In the genomic region with DNA sequence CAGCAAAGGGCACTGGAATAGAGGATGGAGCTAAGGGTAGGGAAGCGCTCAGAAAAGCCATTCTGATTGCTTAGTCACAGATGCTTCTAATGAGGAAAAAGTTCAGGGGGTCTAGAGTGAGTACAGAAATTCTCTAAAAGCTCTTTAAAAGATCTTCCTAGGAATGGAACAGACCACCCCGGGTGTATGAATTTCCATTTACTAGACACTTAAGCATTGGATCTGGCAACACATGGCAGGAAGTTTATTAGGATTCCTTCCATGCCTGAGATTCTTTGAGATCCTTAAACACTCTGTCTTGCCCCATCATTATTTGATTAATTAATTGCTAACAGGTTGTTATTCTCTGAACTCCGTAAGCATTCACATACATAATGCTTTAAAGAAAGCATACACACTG, we compare ENCODE assay signal across 23 cellular contexts. TPM values are rescaled to one million over a fixed set of nuclear protein-coding genes. Genes with fewer than 3 reads are reported as not detected.
DNase-seq lines count a peak whose midpoint lies in the region; ATAC-seq, FAIRE-seq and TF ChIP-seq lines count a peak whose summit lies in the region.
"Had no signal": no experiment of that assay in that cellular context is flagged by ENCODE, and none has a peak within 500 bp of the region (broad histone marks: within the 10 kb centered on the region; RNA-seq: fewer than 3 reads in every experiment).

No MANE protein-coding gene starts in this region.

- H3K4me3 ChIP-seq in H1 (ENCODE audit: extremely low read depth in 1 of 4, insufficient read depth in 2 of 4, low read depth in 3 of 4, low read length in 4 of 4) (no peak overlapping the region), neuronal stem cell (ENCODE audit: low read length in 2 of 2) (no peak overlapping the region), smooth muscle cell (no peak overlapping the region)
- H3K4me3 ChIP-seq: adrenal gland, BLaER1, suprapubic skin had no signal

- H4K20me1 ChIP-seq in H1 (replicated peaks in 1 of 2; ENCODE audit: control insufficient read depth in 1 of 2, insufficient read depth in 2 of 2, low read length in 2 of 2) (no peaks in the 10 kb centered on the region), smooth muscle cell (ENCODE audit: low read depth) (no peaks in the 10 kb centered on the region)
- H4K20me1 ChIP-seq: BLaER1 had no signal

- H4K5ac ChIP-seq in H1 (ENCODE audit: insufficient read length, low read depth, low read length): no peak overlapping the region

- H4K91ac ChIP-seq in H1 (replicated peaks; ENCODE audit: insufficient read length, low read length): no peak overlapping the region
- no peak overlapping the region for H4K91ac ChIP-seq in neuronal stem cell (ENCODE audit: low read depth, low read length, poor library complexity)

- H2AK5ac ChIP-seq in H1 (ENCODE audit: low read depth, low read length) (no peak overlapping the region), neuronal stem cell (ENCODE audit: low read depth, low read length) (no peak overlapping the region)

- no peak for FAIRE-seq in H1 (lab: Jason Lieb, UNC)

- H2BK20ac ChIP-seq in H1 (ENCODE audit: low read length): 0 out of 2 replicates have a peak overlapping the region, but pooled peaks have one; percentile 0

- H3K23ac ChIP-seq in H1 (ENCODE audit: insufficient read length) (no peak overlapping the region), neuronal stem cell (ENCODE audit: low read depth, low read length, poor library complexity) (no peak overlapping the region)

- H2BK5ac ChIP-seq in H1 (ENCODE audit: low read depth, low read length) (no peak overlapping the region), neuronal stem cell (ENCODE audit: low read length) (no peak overlapping the region)

- H3K56ac ChIP-seq in H1 (replicated peaks; ENCODE audit: insufficient read length, low read depth, low read length): no peak overlapping the region

- H2BK120ac ChIP-seq in H1 (replicated peaks; ENCODE audit: low read depth, low read length): no peak overlapping the region
- H2BK120ac ChIP-seq in neuronal stem cell (ENCODE audit: low read depth, low read length): no peak overlapping the region

- H3F3A ChIP-seq in smooth muscle cell (ENCODE audit: low read depth): no peaks in the 10 kb centered on the region

- no peak for TF ChIP-seq POLR2A in H1 (IDR thresholded peaks at IDR 0.05; ENCODE audit: control extremely low read depth in 1 of 2, low read depth in 2 of 2, low read length in 2 of 2)

- H3K23me2 ChIP-seq in H1 (ENCODE audit: low read depth, low read length): no peaks in the 10 kb centered on the region

- no peak overlapping the region for H3K4me2 ChIP-seq in H1 (ENCODE audit: insufficient read depth in 1 of 2, low read depth in 2 of 2, low read length in 2 of 2)
- no peak overlapping the region for H3K4me2 ChIP-seq in neuronal stem cell (ENCODE audit: insufficient read depth, low read length, poor library complexity, severe bottlenecking)
- no peak overlapping the region for H3K4me2 ChIP-seq in smooth muscle cell
- H3K4me2 ChIP-seq: BLaER1 had no signal

- no peak overlapping the region for H2BK12ac ChIP-seq in H1 (ENCODE audit: low read depth, low read length)
- H2BK12ac ChIP-seq in neuronal stem cell (ENCODE audit: low read length): no peak overlapping the region

- H3K18ac ChIP-seq in H1 (ENCODE audit: extremely low read depth, low read length) (no peak overlapping the region), neuronal stem cell (ENCODE audit: low read length) (no peak overlapping the region)

- H3K79me2 ChIP-seq in H1 (ENCODE audit: control insufficient read depth in 1 of 2, insufficient read depth in 2 of 2, low read length in 2 of 2) (no peaks in the 10 kb centered on the region), smooth muscle cell (ENCODE audit: low read depth) (no peaks in the 10 kb centered on the region)

- H2BK15ac ChIP-seq in H1 (ENCODE audit: low read length) (no peak overlapping the region), neuronal stem cell (ENCODE audit: low read length) (no peak overlapping the region)

- H3K14ac ChIP-seq in H1 (ENCODE audit: insufficient read length) (no peak overlapping the region), neuronal stem cell (ENCODE audit: low read length) (no peak overlapping the region)

- POLR2A ChIA-PET in H1 (lab: Charles Lee; ENCODE audit: partially characterized antibody): no interaction called here

- WGBS in H1 (ENCODE audit: extremely low coverage in 1 of 2, insufficient coverage in 1 of 2, insufficient read length in 1 of 2, insufficient replicate concordance in 2 of 2, low coverage in 1 of 2, low lambda C conversion rate in 2 of 2, missing lambda C conversion rate in 1 of 2), 2 experiments: 77% methylated on average over 3 of the region's 3 CpGs; no CpG with 5 or more reads in 1 of the 2 experiments
- no CpG with 5 or more reads among the region's 3 CpGs for WGBS in neuronal stem cell (ENCODE audit: extremely low coverage in 2 of 2, insufficient read length in 2 of 2, insufficient replicate concordance in 1 of 2), 2 donors
- whole genome bisulfite sequencing in smooth muscle cell (ENCODE audit: low lambda C conversion rate): 47% methylated on average over 3 of the region's 3 CpGs

- H3K4ac ChIP-seq in H1 (replicated peaks; ENCODE audit: insufficient read length, low read depth, low read length): no peak overlapping the region
- H3K4ac ChIP-seq in neuronal stem cell (ENCODE audit: low read length): no peak overlapping the region

- H2AFZ ChIP-seq in H1 (ENCODE audit: low read length) (peak overlapping the region; percentile 67; the same call in 1 of the 2 replicates), neuronal stem cell (ENCODE audit: low read length) (no peak overlapping the region), smooth muscle cell (ENCODE audit: low read depth) (no peak overlapping the region)

- no peaks in the 10 kb centered on the region for H3K27me3 ChIP-seq in H1 (replicated peaks in 1 of 4; ENCODE audit: control insufficient read depth in 3 of 4, extremely low read depth in 1 of 4, insufficient read depth in 3 of 4, low read length in 3 of 4)
- H3K27me3 ChIP-seq in neuronal stem cell (ENCODE audit: control insufficient read depth in 3 of 3, insufficient read depth in 3 of 3, low read depth in 1 of 3, low read length in 3 of 3): no peaks in the 10 kb centered on the region
- no peaks in the 10 kb centered on the region for H3K27me3 ChIP-seq in smooth muscle cell (ENCODE audit: low read depth)
- H3K27me3 ChIP-seq: adrenal gland, BLaER1 had no signal

- no peaks in the 10 kb centered on the region for H3K79me1 ChIP-seq in H1 (ENCODE audit: low read depth, low read length)
- H3K79me1 ChIP-seq in neuronal stem cell (ENCODE audit: low read depth, low read length): no peaks in the 10 kb centered on the region

- H3K36me3 ChIP-seq in H1 (ENCODE audit: control insufficient read depth in 2 of 4, insufficient read depth in 4 of 4, low read length in 3 of 4) (no peaks in the 10 kb centered on the region), neuronal stem cell (replicated peaks in 1 of 2; ENCODE audit: control insufficient read depth in 2 of 2, insufficient read depth in 2 of 2, low read length in 2 of 2) (no peaks in the 10 kb centered on the region), smooth muscle cell (ENCODE audit: low read depth) (no peaks in the 10 kb centered on the region)
- H3K36me3 ChIP-seq: adrenal gland, BLaER1, suprapubic skin had no signal

- H3K4me1 ChIP-seq in H1 (replicated peaks in 1 of 4; ENCODE audit: control insufficient read depth in 3 of 4, insufficient read depth in 4 of 4, low read length in 3 of 4) (no peaks in the 10 kb centered on the region), neuronal stem cell (ENCODE audit: control insufficient read depth in 2 of 2, insufficient read depth in 1 of 2, low read depth in 1 of 2, low read length in 2 of 2) (peaks cover 0 to 2% of the 10 kb centered on the region in 2 donors), smooth muscle cell (ENCODE audit: low read depth) (no peaks in the 10 kb centered on the region)
- H3K4me1 ChIP-seq: adrenal gland, BLaER1, suprapubic skin had no signal

- DNase-seq in AG20443 (ENCODE audit: low spot score): peak; percentile 44
- peak; percentile 13 for DNase-seq in HCEC 1CT
- no peak for DNase-seq in H1 (ENCODE audit: low read depth in 1 of 2, low spot score in 2 of 2)
- DNase-seq in neuronal stem cell (ENCODE audit: low spot score): no peak
- no peak for DNase-seq in left lobe of liver (ENCODE audit: low spot score)
- no peak for DNase-seq in DMS153 treated with DMSO at 0.1 percent for 48 hours (lab: John Stamatoyannopoulos, UW; ENCODE audit: unreplicated experiment)
- no peak for DNase-seq in smooth muscle cell (lab: John Stamatoyannopoulos, UW; ENCODE audit: unreplicated experiment)
- DNase-seq: activated CD4-positive, CD25-positive, alpha-beta regulatory T cell treated with anti-CD3 and anti-CD28 coated beads, Interleukin-2, amount 50 U/mL, for 72 hours; activated CD8-positive, alpha-beta memory T cell treated with anti-CD3 and anti-CD28 coated beads, Interleukin-2, amount 10 ng/mL, durations not matched to agents 7 days and 5 days; adrenal gland; cerebellar nuclear complex; effector memory CD4-positive, alpha-beta T cell; hippocampal formation; NCI-H1092; NCI-H2081; NCI-H524 treated with DMSO at 0.1 percent for 48 hours; SIG-M5; stimulated activated CD4-positive, alpha-beta T cell treated with anti-CD3 and anti-CD28 coated beads, Interleukin-4, amount 100 ng/mL, for 1 hour had no signal

- TF ChIP-seq EP300 in H1 (IDR thresholded peaks at IDR 0.05; ENCODE audit: borderline replicate concordance in 1 of 2, low read depth in 2 of 2, low read length in 2 of 2): no peak

- TF ChIP-seq CTCF in H1 (IDR thresholded peaks at IDR 0.05; ENCODE audit: control extremely low read depth in 1 of 3, insufficient read depth in 1 of 3, low read depth in 1 of 3, low read length in 3 of 3): no peak
- no peak for TF ChIP-seq CTCF in smooth muscle cell (IDR thresholded peaks at IDR 0.05; ENCODE audit: borderline replicate concordance, insufficient read depth, poor library complexity, severe bottlenecking)

- TF ChIP-seq RAD21 in H1 (IDR thresholded peaks at IDR 0.05 in 1 of 2, conservative IDR thresholded peaks at IDR 0.05 in 1 of 2; ENCODE audit: low read depth in 2 of 2, low read length in 2 of 2): no peak

- no peak overlapping the region for H3K27ac ChIP-seq in H1 (ENCODE audit: low read depth, low read length)
- H3K27ac ChIP-seq in neuronal stem cell (replicated peaks; ENCODE audit: low read length): peak overlapping the region; percentile 38
- no peak overlapping the region for H3K27ac ChIP-seq in smooth muscle cell (ENCODE audit: low read depth)
- H3K27ac ChIP-seq: adrenal gland, BLaER1, suprapubic skin had no signal

- H3K9me3 ChIP-seq in H1 (ENCODE audit: insufficient read depth in 2 of 2, low read depth in 1 of 2, low read length in 1 of 2) (no peaks in the 10 kb centered on the region), neuronal stem cell (replicated peaks in 1 of 2; ENCODE audit: control insufficient read depth in 2 of 2, insufficient read depth in 1 of 2, low read depth in 1 of 2, low read length in 2 of 2) (no peaks in the 10 kb centered on the region), smooth muscle cell (replicated peaks; ENCODE audit: low read depth) (no peaks in the 10 kb centered on the region)
- H3K9me3 ChIP-seq: adrenal gland, BLaER1, suprapubic skin had no signal

- H4K8ac ChIP-seq in H1 (ENCODE audit: extremely low read depth, insufficient read depth, low read length) (no peak overlapping the region), neuronal stem cell (ENCODE audit: low read depth, low read length) (no peak overlapping the region)

- CTCF ChIA-PET in H1 (lab: Charles Lee; ENCODE audit: partially characterized antibody): interaction anchor here (0.9 to 1.1 kb wide), 2 partner anchors 38 to 44 kb away, joined by 3 read pairs; no protein-coding TSS in a partner anchor

- ATAC-seq in left lobe of liver (no peak), HG02610 (IDR thresholded peaks at IDR 0.05; ENCODE audit: unreplicated experiment) (no peak)
- ATAC-seq: activated CD8-positive, alpha-beta memory T cell treated with anti-CD3 and anti-CD28 coated beads, Interleukin-2, amount 10 ng/mL, durations not matched to agents 7 days and 5 days had no signal

- no peak overlapping the region for H3K9ac ChIP-seq in H1 (replicated peaks in 1 of 4; ENCODE audit: extremely low read depth in 1 of 4, low read depth in 3 of 4, low read length in 3 of 4)
- no peak overlapping the region for H3K9ac ChIP-seq in neuronal stem cell (ENCODE audit: low read depth, low read length, poor library complexity)
- no peak overlapping the region for H3K9ac ChIP-seq in smooth muscle cell (ENCODE audit: low read depth)
- H3K9ac ChIP-seq: BLaER1 had no signal

RNA-seq across cellular contexts. Expression of a gene that starts 8.5 kb away (rescaled TPM):
- total RNA-seq in H1 (2021; fragmentation: NEBNext Ultra II Directional; extraction: Animal tissue kit (Norgen Biotek cat#: 25700)): not detected in 2 replicates
- polyA plus RNA-seq in H1 (2011; rRNA removed) (not detected in 2 replicates), smooth muscle cell (not detected in 2 replicates)
- not detected for polyA plus RNA-seq in H1 (2011; cell fraction: cytosol; rRNA removed)
- not detected for polyA plus RNA-seq in H1 (2011; cell fraction: nucleus; rRNA removed)
- polyA plus RNA-seq in H1 (2012, experiment 1 of 2): not detected in 4 replicates
- polyA plus RNA-seq in H1 (2012, experiment 2 of 2): not detected
- not detected for polyA plus RNA-seq in H1 (2013, experiment 1 of 2)
- polyA plus RNA-seq in H1 (2013, experiment 2 of 2): not detected
- not detected in 2 replicates for polyA minus RNA-seq in H1 (2011; rRNA and poly(A)+ RNA removed)
- not detected for polyA minus RNA-seq in H1 (2011; cell fraction: cytosol; rRNA and poly(A)+ RNA removed)
- polyA minus RNA-seq in H1 (2011; cell fraction: nucleus; rRNA and poly(A)+ RNA removed): not detected
- not detected for polyA plus RNA-seq in neuronal stem cell (2013, experiment 1 of 2)
- polyA plus RNA-seq in neuronal stem cell (2013, experiment 2 of 2): not detected
- total RNA-seq in left lobe of liver (not detected), smooth muscle cell (not detected in 2 replicates)
- total RNA-seq: activated CD8-positive, alpha-beta memory T cell treated with anti-CD3 and anti-CD28 coated beads, Interleukin-2, amount 10 ng/mL, durations not matched to agents 7 days and 5 days; adrenal gland; mononuclear cell; omental fat pad had no signal
- polyA plus RNA-seq: adrenal gland had no signal

RNA-seq across cellular contexts. Expression of a gene that starts 18.6 kb away (rescaled TPM):
- total RNA-seq in H1 (2021; fragmentation: NEBNext Ultra II Directional; extraction: Animal tissue kit (Norgen Biotek cat#: 25700)): not detected in 2 replicates
- polyA plus RNA-seq in H1 (2011; rRNA removed): not detected in 2 replicates
- polyA plus RNA-seq in H1 (2011; cell fraction: cytosol; rRNA removed): not detected
- polyA plus RNA-seq in H1 (2011; cell fraction: nucleus; rRNA removed): not detected
- polyA plus RNA-seq in H1 (2012, experiment 1 of 2): not detected in 4 replicates
- not detected for polyA plus RNA-seq in H1 (2012, experiment 2 of 2)
- polyA plus RNA-seq in H1 (2013, experiment 1 of 2): not detected
- polyA plus RNA-seq in H1 (2013, experiment 2 of 2): not detected
- not detected in 2 replicates for polyA minus RNA-seq in H1 (2011; rRNA and poly(A)+ RNA removed)
- polyA minus RNA-seq in H1 (2011; cell fraction: cytosol; rRNA and poly(A)+ RNA removed): not detected
- not detected for polyA minus RNA-seq in H1 (2011; cell fraction: nucleus; rRNA and poly(A)+ RNA removed)
- polyA plus RNA-seq in neuronal stem cell (2013, experiment 1 of 2): not detected
- not detected for polyA plus RNA-seq in neuronal stem cell (2013, experiment 2 of 2)
- total RNA-seq in left lobe of liver: not detected
- not detected in 2 replicates for total RNA-seq in smooth muscle cell
- polyA plus RNA-seq in smooth muscle cell: not detected in 2 replicates
- total RNA-seq: activated CD8-positive, alpha-beta memory T cell treated with anti-CD3 and anti-CD28 coated beads, Interleukin-2, amount 10 ng/mL, durations not matched to agents 7 days and 5 days; adrenal gland; mononuclear cell; omental fat pad had no signal
- polyA plus RNA-seq: adrenal gland had no signal

RNA-seq across cellular contexts. Expression of a gene that starts 18.9 kb away (rescaled TPM):
- not detected in 2 replicates for total RNA-seq in H1 (2021; fragmentation: NEBNext Ultra II Directional; extraction: Animal tissue kit (Norgen Biotek cat#: 25700))
- not detected in 2 replicates for polyA plus RNA-seq in H1 (2011; rRNA removed)
- polyA plus RNA-seq in H1 (2011; cell fraction: cytosol; rRNA removed): not detected
- polyA plus RNA-seq in H1 (2011; cell fraction: nucleus; rRNA removed): not detected
- polyA plus RNA-seq in H1 (2012, experiment 1 of 2): not detected in 4 replicates
- not detected for polyA plus RNA-seq in H1 (2012, experiment 2 of 2)
- not detected for polyA plus RNA-seq in H1 (2013, experiment 1 of 2)
- polyA plus RNA-seq in H1 (2013, experiment 2 of 2): not detected
- polyA minus RNA-seq in H1 (2011; rRNA and poly(A)+ RNA removed): not detected in 2 replicates
- polyA minus RNA-seq in H1 (2011; cell fraction: cytosol; rRNA and poly(A)+ RNA removed): not detected
- polyA minus RNA-seq in H1 (2011; cell fraction: nucleus; rRNA and poly(A)+ RNA removed): not detected
- polyA plus RNA-seq in neuronal stem cell (2013, experiment 1 of 2): not detected
- not detected for polyA plus RNA-seq in neuronal stem cell (2013, experiment 2 of 2)
- not detected for total RNA-seq in left lobe of liver
- total RNA-seq in smooth muscle cell: not detected in 2 replicates
- polyA plus RNA-seq in smooth muscle cell: not detected in 2 replicates
- total RNA-seq: activated CD8-positive, alpha-beta memory T cell treated with anti-CD3 and anti-CD28 coated beads, Interleukin-2, amount 10 ng/mL, durations not matched to agents 7 days and 5 days; adrenal gland; mononuclear cell; omental fat pad had no signal
- polyA plus RNA-seq: adrenal gland had no signal

RNA-seq across cellular contexts. Expression of a gene that starts 25.1 kb away (rescaled TPM):
- total RNA-seq in H1 (2021; fragmentation: NEBNext Ultra II Directional; extraction: Animal tissue kit (Norgen Biotek cat#: 25700)): not detected in 2 replicates
- polyA plus RNA-seq in H1 (2011; rRNA removed) (not detected in 2 replicates), smooth muscle cell (not detected in 2 replicates)
- not detected for polyA plus RNA-seq in H1 (2011; cell fraction: cytosol; rRNA removed)
- not detected for polyA plus RNA-seq in H1 (2011; cell fraction: nucleus; rRNA removed)
- not detected in 4 replicates for polyA plus RNA-seq in H1 (2012, experiment 1 of 2)
- polyA plus RNA-seq in H1 (2012, experiment 2 of 2): not detected
- polyA plus RNA-seq in H1 (2013, experiment 1 of 2): not detected
- polyA plus RNA-seq in H1 (2013, experiment 2 of 2): not detected
- polyA minus RNA-seq in H1 (2011; rRNA and poly(A)+ RNA removed): not detected in 2 replicates
- not detected for polyA minus RNA-seq in H1 (2011; cell fraction: cytosol; rRNA and poly(A)+ RNA removed)
- polyA minus RNA-seq in H1 (2011; cell fraction: nucleus; rRNA and poly(A)+ RNA removed): not detected
- not detected for polyA plus RNA-seq in neuronal stem cell (2013, experiment 1 of 2)
- not detected for polyA plus RNA-seq in neuronal stem cell (2013, experiment 2 of 2)
- total RNA-seq in left lobe of liver (not detected), smooth muscle cell (not detected in 2 replicates)
- total RNA-seq: activated CD8-positive, alpha-beta memory T cell treated with anti-CD3 and anti-CD28 coated beads, Interleukin-2, amount 10 ng/mL, durations not matched to agents 7 days and 5 days; adrenal gland; omental fat pad had no signal
- polyA plus RNA-seq: adrenal gland had no signal

RNA-seq across cellular contexts. Expression of a gene that starts 28.9 kb away (rescaled TPM):
- total RNA-seq in H1 (2021; fragmentation: NEBNext Ultra II Directional; extraction: Animal tissue kit (Norgen Biotek cat#: 25700)): not detected in 2 replicates
- not detected in 2 replicates for polyA plus RNA-seq in H1 (2011; rRNA removed)
- polyA plus RNA-seq in H1 (2011; cell fraction: cytosol; rRNA removed): not detected
- polyA plus RNA-seq in H1 (2011; cell fraction: nucleus; rRNA removed): not detected
- polyA plus RNA-seq in H1 (2012, experiment 1 of 2): not detected in 4 replicates
- not detected for polyA plus RNA-seq in H1 (2012, experiment 2 of 2)
- not detected for polyA plus RNA-seq in H1 (2013, experiment 1 of 2)
- polyA plus RNA-seq in H1 (2013, experiment 2 of 2): not detected
- not detected in 2 replicates for polyA minus RNA-seq in H1 (2011; rRNA and poly(A)+ RNA removed)
- polyA minus RNA-seq in H1 (2011; cell fraction: cytosol; rRNA and poly(A)+ RNA removed): not detected
- not detected for polyA minus RNA-seq in H1 (2011; cell fraction: nucleus; rRNA and poly(A)+ RNA removed)
- not detected for polyA plus RNA-seq in neuronal stem cell (2013, experiment 1 of 2)
- not detected for polyA plus RNA-seq in neuronal stem cell (2013, experiment 2 of 2)
- not detected for total RNA-seq in left lobe of liver
- total RNA-seq in smooth muscle cell: not detected in 2 replicates
- not detected in 2 replicates for polyA plus RNA-seq in smooth muscle cell
- total RNA-seq: activated CD8-positive, alpha-beta memory T cell treated with anti-CD3 and anti-CD28 coated beads, Interleukin-2, amount 10 ng/mL, durations not matched to agents 7 days and 5 days; adrenal gland; mononuclear cell; omental fat pad had no signal
- polyA plus RNA-seq: adrenal gland had no signal

Comparison
In these comparisons a context has a peak if more than half of its experiments do, and no peak if none do; other contexts are left out.
1. DNase-seq: peak in AG20443 (single experiment) and HCEC 1CT (single experiment); none in H1 (0 of 2), neuronal stem cell (single experiment), left lobe of liver (single experiment), DMS153 treated with DMSO at 0.1 percent for 48 hours (single experiment) and smooth muscle cell (single experiment).